Comparison of ENCODE assay signal across 11 cellular contexts in genomic region chr16:51971184-51971583, GRCh38.
DNase-seq lines count a peak whose midpoint lies in the region; ATAC-seq, FAIRE-seq and TF ChIP-seq lines count a peak whose summit lies in the region.
"Had no signal": no experiment of that assay in that cellular context is flagged by ENCODE, and none has a peak within 500 bp of the region (broad histone marks: within the 10 kb centered on the region; RNA-seq: fewer than 3 reads in every experiment).

No MANE protein-coding gene starts in this region.

- H3K36me3 Mint-ChIP-seq in activated T-helper 1 cell treated with anti-CD3 and anti-CD28 coated beads, Interleukin-12 subunit alpha, Interleukin-12 subunit beta, Interleukin-2, Interleukin-4 antibody, amounts not matched to agents 30 ng/mL and 10 ng/mL and 1 ng/mL, durations not matched to agents 14 hours and 24 hours and 36 hours (ENCODE audit: low read depth) = no peaks in the 10 kb centered on the region
- H3K36me3 Mint-ChIP-seq in activated T-helper 17 cell treated with anti-CD3 and anti-CD28 coated beads, Interleukin-2, amount 50 U/mL, for 72 hours (ENCODE audit: low read depth) = no peaks in the 10 kb centered on the region

- WGBS in mesendoderm (ENCODE audit: extremely low coverage, insufficient coverage, low lambda C conversion rate) = no CpG with 5 or more reads among the region's 4 CpGs
- WGBS in right cardiac atrium = 47% methylated on average over 4 of the region's 4 CpGs

- H3K27ac Mint-ChIP-seq in activated T-helper 1 cell treated with anti-CD3 and anti-CD28 coated beads, Interleukin-12 subunit alpha, Interleukin-12 subunit beta, Interleukin-2, Interleukin-4 antibody, amounts not matched to agents 30 ng/mL and 10 ng/mL and 1 ng/mL, durations not matched to agents 14 hours and 24 hours and 36 hours = no peak overlapping the region
- H3K27ac Mint-ChIP-seq in activated T-helper 17 cell treated with anti-CD3 and anti-CD28 coated beads, Interleukin-2, amount 50 U/mL, for 72 hours = no peak overlapping the region

- no peaks in the 10 kb centered on the region for H3K4me1 ChIP-seq in Loucy (ENCODE audit: insufficient read depth, low read length, poor library complexity, severe bottlenecking)
- H3K4me1 ChIP-seq in mesendoderm (ENCODE audit: control insufficient read depth, low read depth, low read length) = no peaks in the 10 kb centered on the region
- H3K4me1 ChIP-seq in right cardiac atrium (ENCODE audit: control insufficient read depth, insufficient read depth, low read length) = no peaks in the 10 kb centered on the region
- H3K4me1 ChIP-seq: tibial nerve had no signal

- no peak overlapping the region for H3K56ac ChIP-seq in mesendoderm (ENCODE audit: low read length)

- H3K4me3 ChIP-seq in Loucy (ENCODE audit: low read length, poor library complexity, severe bottlenecking) = no peak overlapping the region
- no peak overlapping the region for H3K4me3 ChIP-seq in mesendoderm (ENCODE audit: low read length)
- no peak overlapping the region for H3K4me3 ChIP-seq in right cardiac atrium (ENCODE audit: low read length)
- H3K4me3 ChIP-seq: skin epidermis, tibial nerve had no signal

- no peaks in the 10 kb centered on the region for H4K20me1 ChIP-seq in Loucy (ENCODE audit: insufficient read depth, low read length, poor library complexity, severe bottlenecking)

- no peaks in the 10 kb centered on the region for H3K79me2 ChIP-seq in Loucy (ENCODE audit: insufficient read depth, low read length)
- H3K79me2 ChIP-seq in mesendoderm (ENCODE audit: control insufficient read depth, insufficient read depth, low read length) = no peaks in the 10 kb centered on the region

- no peaks in the 10 kb centered on the region for H3K27me3 Mint-ChIP-seq in activated T-helper 1 cell treated with anti-CD3 and anti-CD28 coated beads, Interleukin-12 subunit alpha, Interleukin-12 subunit beta, Interleukin-2, Interleukin-4 antibody, amounts not matched to agents 30 ng/mL and 10 ng/mL and 1 ng/mL, durations not matched to agents 14 hours and 24 hours and 36 hours (ENCODE audit: insufficient read depth)
- H3K27me3 Mint-ChIP-seq in activated T-helper 17 cell treated with anti-CD3 and anti-CD28 coated beads, Interleukin-2, amount 50 U/mL, for 72 hours = no peaks in the 10 kb centered on the region

- H3K9ac ChIP-seq in Loucy (ENCODE audit: low read depth, low read length, poor library complexity, severe bottlenecking) (no peak overlapping the region), mesendoderm (ENCODE audit: low read length) (no peak overlapping the region)

- no peak overlapping the region for H3K23ac ChIP-seq in mesendoderm (ENCODE audit: low read length)

- no peak overlapping the region for H2BK15ac ChIP-seq in mesendoderm (replicated peaks; ENCODE audit: low read depth)

- H4K8ac ChIP-seq in mesendoderm (ENCODE audit: low read depth, low read length) = no peak overlapping the region

- intact Hi-C loops in right cardiac atrium (cut with DNase I) = no loop called here
- intact Hi-C loops in activated T-helper 1 cell treated with anti-CD3 and anti-CD28 coated beads, Interleukin-12 subunit alpha, Interleukin-12 subunit beta, Interleukin-2, Interleukin-4 antibody, amounts not matched to agents 30 ng/mL and 10 ng/mL and 1 ng/mL, durations not matched to agents 14 hours and 24 hours and 36 hours (cut with micrococcal nuclease) = no loop called here

- H2AK5ac ChIP-seq in mesendoderm (ENCODE audit: low read length) = no peak overlapping the region

- peak; percentile 11 for TF ChIP-seq CTCF in D721Med (IDR thresholded peaks at IDR 0.05; ENCODE audit: insufficient read depth, missing control alignments)
- peak; percentile 38 for TF ChIP-seq CTCF in Loucy (conservative IDR thresholded peaks at IDR 0.05; ENCODE audit: low read length)

- H3K27ac ChIP-seq in mesendoderm (ENCODE audit: low read depth, low read length) = no peak overlapping the region
- H3K27ac ChIP-seq in right cardiac atrium (ENCODE audit: low read length) = no peak overlapping the region
- H3K27ac ChIP-seq: skin epidermis, tibial nerve had no signal

- H3K4me1 Mint-ChIP-seq in activated T-helper 1 cell treated with anti-CD3 and anti-CD28 coated beads, Interleukin-12 subunit alpha, Interleukin-12 subunit beta, Interleukin-2, Interleukin-4 antibody, amounts not matched to agents 30 ng/mL and 10 ng/mL and 1 ng/mL, durations not matched to agents 14 hours and 24 hours and 36 hours (ENCODE audit: low read depth) = no peaks in the 10 kb centered on the region
- no peaks in the 10 kb centered on the region for H3K4me1 Mint-ChIP-seq in activated T-helper 17 cell treated with anti-CD3 and anti-CD28 coated beads, Interleukin-2, amount 50 U/mL, for 72 hours

- no peaks in the 10 kb centered on the region for H3F3A ChIP-seq in Loucy (ENCODE audit: low read depth)

- no peaks in the 10 kb centered on the region for H3K9me2 ChIP-seq in Loucy (replicated peaks; ENCODE audit: low read depth, low read length)

- H3K18ac ChIP-seq in mesendoderm (ENCODE audit: low read length) = no peak overlapping the region

- FAIRE-seq in D721Med (lab: Jason Lieb, UNC) = no peak

- ATAC-seq in right cardiac atrium = no peak
- no peak for ATAC-seq in activated T-helper 17 cell treated with anti-CD3 and anti-CD28 coated beads, Interleukin-2, amount 50 U/mL, for 72 hours (replicated peaks)

- no peak overlapping the region for H3K4me3 Mint-ChIP-seq in activated T-helper 1 cell treated with anti-CD3 and anti-CD28 coated beads, Interleukin-12 subunit alpha, Interleukin-12 subunit beta, Interleukin-2, Interleukin-4 antibody, amounts not matched to agents 30 ng/mL and 10 ng/mL and 1 ng/mL, durations not matched to agents 14 hours and 24 hours and 36 hours
- no peak overlapping the region for H3K4me3 Mint-ChIP-seq in activated T-helper 17 cell treated with anti-CD3 and anti-CD28 coated beads, Interleukin-2, amount 50 U/mL, for 72 hours

- H3K36me3 ChIP-seq in Loucy (ENCODE audit: insufficient read depth, low read length) (no peaks in the 10 kb centered on the region), mesendoderm (ENCODE audit: control insufficient read depth, insufficient read depth, low read length) (no peaks in the 10 kb centered on the region)
- H3K36me3 ChIP-seq: tibial nerve had no signal

- no peaks in the 10 kb centered on the region for H3K9me3 ChIP-seq in Loucy (ENCODE audit: insufficient read depth, low read depth, low read length)
- H3K9me3 ChIP-seq in right cardiac atrium (ENCODE audit: control insufficient read depth, low read length) = no peaks in the 10 kb centered on the region
- H3K9me3 ChIP-seq: tibial nerve had no signal

- no peak overlapping the region for H3K4me2 ChIP-seq in Loucy (ENCODE audit: low read depth, low read length, poor library complexity, severe bottlenecking)
- no peak overlapping the region for H3K4me2 ChIP-seq in mesendoderm (ENCODE audit: low read length)

- no peaks in the 10 kb centered on the region for H3K79me1 ChIP-seq in mesendoderm (ENCODE audit: low read length)

- no peak for DNase-seq in D721Med (ENCODE audit: insufficient read length, low spot score)
- peak; percentile 6 for DNase-seq in amniotic epithelial cell (ENCODE audit: low read depth)
- peak; percentile 42 for DNase-seq in mesendoderm
- DNase-seq in right cardiac atrium = no peak
- DNase-seq in midbrain (lab: John Stamatoyannopoulos, UW) = no peak
- no peak for DNase-seq in activated T-helper 1 cell treated with anti-CD3 and anti-CD28 coated beads, Interleukin-12 subunit alpha, Interleukin-12 subunit beta, Interleukin-2, Interleukin-4 antibody, amounts not matched to agents 30 ng/mL and 10 ng/mL and 1 ng/mL, durations not matched to agents 14 hours and 24 hours and 36 hours (ENCODE audit: low spot score)
- DNase-seq: activated gamma-delta T cell had no signal

- H2BK5ac ChIP-seq in mesendoderm (ENCODE audit: low read length) = no peak overlapping the region

- H3K27me3 ChIP-seq in Loucy (ENCODE audit: insufficient read depth, low read length, poor library complexity, severe bottlenecking) = no peaks in the 10 kb centered on the region
- H3K27me3 ChIP-seq in mesendoderm (ENCODE audit: insufficient read depth, low read length, poor library complexity) = no peaks in the 10 kb centered on the region
- no peaks in the 10 kb centered on the region for H3K27me3 ChIP-seq in right cardiac atrium (ENCODE audit: control insufficient read depth, insufficient read depth)
- H3K27me3 ChIP-seq: tibial nerve had no signal

- H3K9me3 Mint-ChIP-seq in activated T-helper 1 cell treated with anti-CD3 and anti-CD28 coated beads, Interleukin-12 subunit alpha, Interleukin-12 subunit beta, Interleukin-2, Interleukin-4 antibody, amounts not matched to agents 30 ng/mL and 10 ng/mL and 1 ng/mL, durations not matched to agents 14 hours and 24 hours and 36 hours = peaks cover 8% of the 10 kb centered on the region
- H3K9me3 Mint-ChIP-seq in activated T-helper 17 cell treated with anti-CD3 and anti-CD28 coated beads, Interleukin-2, amount 50 U/mL, for 72 hours = no peaks in the 10 kb centered on the region

- no peak overlapping the region for H4K5ac ChIP-seq in mesendoderm (ENCODE audit: low read length)

- H3K4ac ChIP-seq in mesendoderm (ENCODE audit: low read depth, low read length) = no peak overlapping the region

- H2AFZ ChIP-seq in Loucy (ENCODE audit: low read length) = no peak overlapping the region

- H2BK120ac ChIP-seq in mesendoderm (ENCODE audit: low read depth, low read length) = no peak overlapping the region

Comparison
In these comparisons a context has a peak if more than half of its experiments do, and no peak if none do; other contexts are left out.
1. DNase-seq: peak in amniotic epithelial cell (single experiment) and mesendoderm (single experiment); none in D721Med (single experiment), right cardiac atrium (0 of 3), midbrain (single experiment) and activated T-helper 1 cell treated with anti-CD3 and anti-CD28 coated beads, Interleukin-12 subunit alpha, Interleukin-12 subunit beta, Interleukin-2, Interleukin-4 antibody, amounts not matched to agents 30 ng/mL and 10 ng/mL and 1 ng/mL, durations not matched to agents 14 hours and 24 hours and 36 hours (single experiment).